ENCODE assay signal across 1 cellular context in the genomic region with DNA sequence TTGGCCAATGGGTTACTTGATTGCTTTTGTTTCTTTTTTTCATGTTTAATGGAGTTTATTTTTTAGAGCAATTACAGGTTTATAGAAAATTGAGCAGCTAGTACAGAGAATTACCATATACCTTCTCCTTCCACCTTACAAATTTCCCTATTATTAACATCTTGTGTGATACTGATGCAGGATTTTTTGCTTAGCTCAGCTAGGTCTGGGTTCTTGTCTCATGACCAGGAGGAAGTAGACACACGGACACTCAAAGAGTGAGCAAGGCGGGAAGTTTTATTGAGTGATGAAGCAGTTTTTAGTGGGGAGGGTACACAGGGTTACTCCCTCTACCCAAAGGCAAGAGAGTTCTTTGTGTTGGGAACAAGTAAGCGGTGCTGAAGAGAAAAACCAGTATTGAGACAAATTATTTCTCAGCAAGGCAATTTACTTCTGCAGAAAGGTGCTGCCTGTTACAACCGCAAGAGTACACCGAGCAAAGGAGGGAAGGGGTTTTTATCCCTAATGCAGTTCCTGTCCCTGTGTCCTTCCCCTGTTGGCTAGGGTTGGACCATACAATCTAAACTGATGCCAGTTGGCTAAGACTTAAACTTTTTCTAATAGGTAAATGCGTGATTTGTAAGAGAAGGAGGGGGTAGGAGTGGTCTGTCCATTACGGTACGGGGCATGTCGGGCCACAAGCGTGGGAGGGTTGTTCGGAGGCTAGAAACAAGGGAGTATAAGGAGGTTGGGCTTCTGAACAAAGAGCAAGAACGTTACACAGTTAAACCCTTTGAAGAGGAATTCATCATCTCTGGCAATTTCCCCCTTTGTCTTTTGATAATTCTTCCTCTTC.
A peak's percentile ranks its signal among the peaks of the same experiment; 100 is the strongest.
TF ChIP-seq lines count a peak whose summit lies in the region.

No MANE protein-coding gene starts in this region.

TF ChIP-seq in HCT116, 20 proteins besides CTCF, POLR2A, EP300 and RAD21:
- TF ChIP-seq, protein P1, sequence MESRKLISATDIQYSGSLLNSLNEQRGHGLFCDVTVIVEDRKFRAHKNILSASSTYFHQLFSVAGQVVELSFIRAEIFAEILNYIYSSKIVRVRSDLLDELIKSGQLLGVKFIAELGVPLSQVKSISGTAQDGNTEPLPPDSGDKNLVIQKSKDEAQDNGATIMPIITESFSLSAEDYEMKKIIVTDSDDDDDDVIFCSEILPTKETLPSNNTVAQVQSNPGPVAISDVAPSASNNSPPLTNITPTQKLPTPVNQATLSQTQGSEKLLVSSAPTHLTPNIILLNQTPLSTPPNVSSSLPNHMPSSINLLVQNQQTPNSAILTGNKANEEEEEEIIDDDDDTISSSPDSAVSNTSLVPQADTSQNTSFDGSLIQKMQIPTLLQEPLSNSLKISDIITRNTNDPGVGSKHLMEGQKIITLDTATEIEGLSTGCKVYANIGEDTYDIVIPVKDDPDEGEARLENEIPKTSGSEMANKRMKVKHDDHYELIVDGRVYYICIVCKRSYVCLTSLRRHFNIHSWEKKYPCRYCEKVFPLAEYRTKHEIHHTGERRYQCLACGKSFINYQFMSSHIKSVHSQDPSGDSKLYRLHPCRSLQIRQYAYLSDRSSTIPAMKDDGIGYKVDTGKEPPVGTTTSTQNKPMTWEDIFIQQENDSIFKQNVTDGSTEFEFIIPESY (IDR thresholded peaks at IDR 0.05; ENCODE audit: extremely low read depth, insufficient replicate concordance, low read length) = no peak
- peak; percentile 98 for TF ChIP-seq CBX3 (IDR thresholded peaks at IDR 0.05; ENCODE audit: low read depth)
